In the genomic region with DNA sequence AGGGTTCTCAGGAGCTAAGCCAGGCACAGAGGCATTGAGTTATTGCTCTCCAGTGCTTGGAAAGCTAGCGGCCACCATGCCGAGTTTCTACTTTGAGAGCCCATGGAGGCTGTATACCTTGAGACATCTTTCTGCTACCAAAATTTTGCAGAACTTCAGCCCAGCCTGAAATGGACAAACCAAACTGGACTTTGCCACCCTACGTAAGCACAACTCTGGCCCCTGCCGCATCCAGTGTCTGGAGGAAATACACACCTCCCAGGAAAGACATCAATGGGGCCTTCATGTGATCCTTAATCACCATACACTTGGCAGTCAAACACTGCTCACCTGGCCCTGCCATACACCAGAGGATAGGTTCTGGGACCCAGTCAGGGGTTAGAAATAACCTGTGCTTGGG, we compare ENCODE assay signal across 18 cellular contexts. TPM values are rescaled to one million over a fixed set of nuclear protein-coding genes. Genes with fewer than 3 reads are reported as not detected.
A peak's percentile ranks its signal among the peaks of the same experiment; 100 is the strongest.
DNase-seq lines count a peak whose midpoint lies in the region; ATAC-seq and TF ChIP-seq lines count a peak whose summit lies in the region.
"Had no signal": no experiment of that assay in that cellular context is flagged by ENCODE, and none has a peak within 500 bp of the region (broad histone marks: within the 10 kb centered on the region; RNA-seq: fewer than 3 reads in every experiment).

No MANE protein-coding gene starts in this region.

- H3K36me3 ChIP-seq in adrenal gland (replicated peaks in 1 of 2) (no peaks in the 10 kb centered on the region), subcutaneous abdominal adipose tissue (ENCODE audit: control insufficient read depth in 5 of 5, insufficient read depth in 5 of 5, low read length in 5 of 5) (no peaks in the 10 kb centered on the region)
- H3K36me3 ChIP-seq: HAP-1 had no signal

- intact Hi-C loops in adrenal gland (cut with DNase I), result no loop called here

- 93 to 100% (median 95%) methylated on average over 3 to 4 of the region's 4 CpGs for WGBS in adrenal gland, 4 donors

- peak overlapping the region; percentile 88 for H3K27ac ChIP-seq in VCaP
- H3K27ac ChIP-seq in adrenal gland, result peak overlapping the region in 4 of 5 donors; percentile 50 to 89 (median 77)
- peak overlapping the region; percentile 15 for H3K27ac ChIP-seq in subcutaneous abdominal adipose tissue (ENCODE audit: low read depth, low read length)

- H3K9ac ChIP-seq in subcutaneous abdominal adipose tissue (ENCODE audit: low read length in 5 of 5), result no peak overlapping the region

- H3K27me3 ChIP-seq in adrenal gland (no peaks in the 10 kb centered on the region), subcutaneous abdominal adipose tissue (ENCODE audit: control insufficient read depth in 5 of 5, insufficient read depth in 4 of 5, low read length in 5 of 5) (no peaks in the 10 kb centered on the region)

- no peak for DNase-seq in adrenal gland
- DNase-seq in left lobe of liver (ENCODE audit: low spot score), result no peak
- DNase-seq in activated naive CD4-positive, alpha-beta T cell (lab: John Stamatoyannopoulos, UW), result no peak
- no peak for DNase-seq in SHP77 treated with DMSO at 0.1 percent for 48 hours (lab: John Stamatoyannopoulos, UW)
- DNase-seq in activated CD4-positive, CD25-positive, alpha-beta regulatory T cell treated with anti-CD3 and anti-CD28 coated beads, Interleukin-2, amount 50 U/mL, for 72 hours, result no peak
- DNase-seq: C1 segment of cervical spinal cord; Calu3; CD4-positive, alpha-beta memory T cell; COR-L47; DMS53; DMS79 treated with DMSO at 0.1 percent for 48 hours; GF-D8; GOT3; HFFc6 had no signal

- TF ChIP-seq POLR2A in adrenal gland (IDR thresholded peaks at IDR 0.05), result no peak

- peaks cover 9 to 47% of the 10 kb centered on the region in 2 donors for H3K4me1 ChIP-seq in adrenal gland (replicated peaks in 1 of 2)
- H3K4me1 ChIP-seq in subcutaneous abdominal adipose tissue (ENCODE audit: control insufficient read depth in 5 of 5, insufficient read depth in 5 of 5, low read length in 5 of 5), result peaks cover 3 to 28% (median 24%) of the 10 kb centered on the region in 5 donors
- H3K4me1 ChIP-seq: HAP-1 had no signal

- H3K9me3 ChIP-seq in adrenal gland (replicated peaks in 1 of 3), result no peaks in the 10 kb centered on the region
- no peaks in the 10 kb centered on the region for H3K9me3 ChIP-seq in subcutaneous abdominal adipose tissue (ENCODE audit: control insufficient read depth in 5 of 5, low read length in 5 of 5)
- H3K9me3 ChIP-seq: HAP-1 had no signal

- no peak for TF ChIP-seq CTCF in VCaP (conservative IDR thresholded peaks at IDR 0.05)
- no peak for TF ChIP-seq CTCF in adrenal gland (IDR thresholded peaks at IDR 0.05)

- ATAC-seq in left lobe of liver (peak; percentile 45), GM21723 (IDR thresholded peaks at IDR 0.05; ENCODE audit: unreplicated experiment) (no peak)

- H3K4me3 ChIP-seq in adrenal gland (no peak overlapping the region), subcutaneous abdominal adipose tissue (ENCODE audit: low read depth in 1 of 5, low read length in 5 of 5) (no peak overlapping the region)
- H3K4me3 ChIP-seq: HAP-1 had no signal

RNA-seq across cellular contexts. Expression of a gene that starts 27.8 kb away (rescaled TPM):
- 10 to 100 TPM; 12.2 to 43.2 (median 34.4) TPM for total RNA-seq in adrenal gland
- polyA plus RNA-seq in adrenal gland, result 10 to 100 TPM; 13.8 to 25.9 (median 23.6) TPM
- total RNA-seq in left lobe of liver, result 7.4 TPM

Comparison
In these comparisons a context has a peak if more than half of its experiments do, and no peak if none do; other contexts are left out.
1. H3K27ac ChIP-seq: peak in every context shown above with its lines; median percentile 88 in VCaP; 77 in adrenal gland; 15 in subcutaneous abdominal adipose tissue.